In the genomic region with DNA sequence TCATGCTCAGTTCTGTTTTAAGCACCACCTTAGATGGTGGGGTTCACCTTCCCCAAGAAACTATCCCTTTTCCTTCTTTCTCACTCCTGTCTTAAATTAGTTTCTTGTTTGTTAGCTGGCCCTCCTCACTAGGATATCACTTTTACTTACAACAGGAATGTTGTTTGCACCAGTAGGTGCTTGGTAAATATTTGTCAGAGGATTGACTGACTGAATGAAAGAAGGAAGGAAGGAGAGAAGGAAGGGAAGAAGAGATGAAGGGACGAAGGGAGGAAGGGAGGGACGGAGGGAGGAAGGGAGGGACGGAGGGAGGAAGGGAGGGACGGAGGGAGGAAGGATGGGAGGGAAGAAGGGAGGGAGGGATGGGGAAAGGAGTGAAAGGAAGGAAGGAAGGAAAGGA, we compare ENCODE assay signal across 1 cellular context.
TF ChIP-seq lines count a peak whose summit lies in the region.

No MANE protein-coding gene starts in this region.

TF ChIP-seq in GM23338, 12 proteins besides CTCF, POLR2A, EP300 and RAD21 (continued from another document):
- TF ChIP-seq, protein P1, sequence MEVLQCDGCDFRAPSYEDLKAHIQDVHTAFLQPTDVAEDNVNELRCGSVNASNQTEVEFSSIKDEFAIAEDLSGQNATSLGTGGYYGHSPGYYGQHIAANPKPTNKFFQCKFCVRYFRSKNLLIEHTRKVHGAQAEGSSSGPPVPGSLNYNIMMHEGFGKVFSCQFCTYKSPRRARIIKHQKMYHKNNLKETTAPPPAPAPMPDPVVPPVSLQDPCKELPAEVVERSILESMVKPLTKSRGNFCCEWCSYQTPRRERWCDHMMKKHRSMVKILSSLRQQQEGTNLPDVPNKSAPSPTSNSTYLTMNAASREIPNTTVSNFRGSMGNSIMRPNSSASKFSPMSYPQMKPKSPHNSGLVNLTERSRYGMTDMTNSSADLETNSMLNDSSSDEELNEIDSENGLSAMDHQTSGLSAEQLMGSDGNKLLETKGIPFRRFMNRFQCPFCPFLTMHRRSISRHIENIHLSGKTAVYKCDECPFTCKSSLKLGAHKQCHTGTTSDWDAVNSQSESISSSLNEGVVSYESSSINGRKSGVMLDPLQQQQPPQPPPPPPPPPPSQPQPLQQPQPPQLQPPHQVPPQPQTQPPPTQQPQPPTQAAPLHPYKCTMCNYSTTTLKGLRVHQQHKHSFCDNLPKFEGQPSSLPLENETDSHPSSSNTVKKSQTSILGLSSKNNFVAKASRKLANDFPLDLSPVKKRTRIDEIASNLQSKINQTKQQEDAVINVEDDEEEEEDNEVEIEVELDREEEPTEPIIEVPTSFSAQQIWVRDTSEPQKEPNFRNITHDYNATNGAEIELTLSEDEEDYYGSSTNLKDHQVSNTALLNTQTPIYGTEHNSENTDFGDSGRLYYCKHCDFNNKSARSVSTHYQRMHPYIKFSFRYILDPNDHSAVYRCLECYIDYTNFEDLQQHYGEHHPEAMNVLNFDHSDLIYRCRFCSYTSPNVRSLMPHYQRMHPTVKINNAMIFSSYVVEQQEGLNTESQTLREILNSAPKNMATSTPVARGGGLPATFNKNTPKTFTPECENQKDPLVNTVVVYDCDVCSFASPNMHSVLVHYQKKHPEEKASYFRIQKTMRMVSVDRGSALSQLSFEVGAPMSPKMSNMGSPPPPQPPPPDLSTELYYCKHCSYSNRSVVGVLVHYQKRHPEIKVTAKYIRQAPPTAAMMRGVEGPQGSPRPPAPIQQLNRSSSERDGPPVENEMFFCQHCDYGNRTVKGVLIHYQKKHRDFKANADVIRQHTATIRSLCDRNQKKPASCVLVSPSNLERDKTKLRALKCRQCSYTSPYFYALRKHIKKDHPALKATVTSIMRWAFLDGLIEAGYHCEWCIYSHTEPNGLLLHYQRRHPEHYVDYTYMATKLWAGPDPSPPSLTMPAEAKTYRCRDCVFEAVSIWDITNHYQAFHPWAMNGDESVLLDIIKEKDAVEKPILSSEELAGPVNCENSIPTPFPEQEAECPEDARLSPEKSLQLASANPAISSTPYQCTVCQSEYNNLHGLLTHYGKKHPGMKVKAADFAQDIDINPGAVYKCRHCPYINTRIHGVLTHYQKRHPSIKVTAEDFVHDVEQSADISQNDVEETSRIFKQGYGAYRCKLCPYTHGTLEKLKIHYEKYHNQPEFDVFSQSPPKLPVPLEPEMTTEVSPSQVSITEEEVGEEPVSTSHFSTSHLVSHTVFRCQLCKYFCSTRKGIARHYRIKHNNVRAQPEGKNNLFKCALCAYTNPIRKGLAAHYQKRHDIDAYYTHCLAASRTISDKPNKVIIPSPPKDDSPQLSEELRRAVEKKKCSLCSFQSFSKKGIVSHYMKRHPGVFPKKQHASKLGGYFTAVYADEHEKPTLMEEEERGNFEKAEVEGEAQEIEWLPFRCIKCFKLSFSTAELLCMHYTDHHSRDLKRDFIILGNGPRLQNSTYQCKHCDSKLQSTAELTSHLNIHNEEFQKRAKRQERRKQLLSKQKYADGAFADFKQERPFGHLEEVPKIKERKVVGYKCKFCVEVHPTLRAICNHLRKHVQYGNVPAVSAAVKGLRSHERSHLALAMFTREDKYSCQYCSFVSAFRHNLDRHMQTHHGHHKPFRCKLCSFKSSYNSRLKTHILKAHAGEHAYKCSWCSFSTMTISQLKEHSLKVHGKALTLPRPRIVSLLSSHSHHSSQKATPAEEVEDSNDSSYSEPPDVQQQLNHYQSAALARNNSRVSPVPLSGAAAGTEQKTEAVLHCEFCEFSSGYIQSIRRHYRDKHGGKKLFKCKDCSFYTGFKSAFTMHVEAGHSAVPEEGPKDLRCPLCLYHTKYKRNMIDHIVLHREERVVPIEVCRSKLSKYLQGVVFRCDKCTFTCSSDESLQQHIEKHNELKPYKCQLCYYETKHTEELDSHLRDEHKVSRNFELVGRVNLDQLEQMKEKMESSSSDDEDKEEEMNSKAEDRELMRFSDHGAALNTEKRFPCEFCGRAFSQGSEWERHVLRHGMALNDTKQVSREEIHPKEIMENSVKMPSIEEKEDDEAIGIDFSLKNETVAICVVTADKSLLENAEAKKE (CRISPR knock-in tag; IDR thresholded peaks at IDR 0.05): no peak
